28 cellular contexts compared by ENCODE assay signal in the genomic region with DNA sequence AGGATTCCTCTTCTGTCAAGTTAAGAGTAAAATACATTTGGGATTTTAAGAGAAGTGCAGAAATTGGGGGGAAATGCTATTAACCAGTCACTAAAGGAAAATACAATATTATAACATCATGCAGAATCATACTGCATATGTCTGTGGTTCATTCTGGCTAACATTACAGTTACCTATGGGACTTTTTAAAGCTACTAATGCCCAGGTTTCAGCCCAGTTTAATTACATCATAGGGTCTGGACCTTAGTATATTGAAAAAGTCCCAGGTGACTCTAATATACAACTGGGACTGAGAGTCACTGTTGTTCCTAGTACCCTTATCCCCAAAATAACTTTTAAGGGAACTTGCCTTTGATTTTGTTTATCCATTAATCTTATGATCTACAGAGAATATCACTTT.
"Had no signal": no experiment of that assay in that cellular context is flagged by ENCODE, and none has a peak within 500 bp of the region (broad histone marks: within the 10 kb centered on the region; RNA-seq: fewer than 3 reads in every experiment).

No MANE protein-coding gene starts in this region.

- H3K27ac Mint-ChIP-seq: activated CD4-positive, alpha-beta memory T cell treated with anti-CD3 and anti-CD28 coated beads for 36 hours; activated CD4-positive, alpha-beta T cell treated with anti-CD3 and anti-CD28 coated beads for 36 hours; activated CD4-positive, alpha-beta T cell treated with anti-CD3 and anti-CD28 coated beads, Interleukin-2, amount 10 ng/mL, durations not matched to agents 24 days and 14 days; activated naive CD4-positive, alpha-beta T cell treated with anti-CD3 and anti-CD28 coated beads, Interleukin-2, amount 10 ng/mL, durations not matched to agents 7 days and 5 days; activated naive CD4-positive, alpha-beta T cell treated with anti-CD3 and anti-CD28 coated beads, Interleukin-2, amount 50 U/mL, for 72 hours; activated T-cell treated with anti-CD3 and anti-CD28 coated beads, Interleukin-2, amount 50 U/mL, for 24 hours; activated T-helper 1 cell treated with anti-CD3 and anti-CD28 coated beads, Interleukin-12 subunit alpha, Interleukin-12 subunit beta, Interleukin-2, Interleukin-4 antibody, amounts not matched to agents 30 ng/mL and 10 ng/mL and 1 ng/mL, durations not matched to agents 14 hours and 24 hours and 36 hours; effector memory CD8-positive, alpha-beta T cell had no signal

- H3K9me3 Mint-ChIP-seq: activated CD4-positive, alpha-beta memory T cell treated with anti-CD3 and anti-CD28 coated beads for 36 hours; activated CD4-positive, alpha-beta T cell treated with anti-CD3 and anti-CD28 coated beads, Interleukin-2, amount 10 ng/mL, durations not matched to agents 24 days and 14 days; activated naive CD4-positive, alpha-beta T cell treated with anti-CD3 and anti-CD28 coated beads, Interleukin-2, amount 10 ng/mL, durations not matched to agents 7 days and 5 days; activated naive CD4-positive, alpha-beta T cell treated with anti-CD3 and anti-CD28 coated beads, Interleukin-2, amount 50 U/mL, for 72 hours; activated T-cell treated with anti-CD3 and anti-CD28 coated beads, Interleukin-2, amount 50 U/mL, for 24 hours; activated T-helper 1 cell treated with anti-CD3 and anti-CD28 coated beads, Interleukin-12 subunit alpha, Interleukin-12 subunit beta, Interleukin-2, Interleukin-4 antibody, amounts not matched to agents 30 ng/mL and 10 ng/mL and 1 ng/mL, durations not matched to agents 14 hours and 24 hours and 36 hours; effector memory CD8-positive, alpha-beta T cell had no signal

- H3K9me3 ChIP-seq: adrenal gland, body of pancreas, esophagus squamous epithelium, gastroesophageal sphincter, heart right ventricle had no signal

- H3K4me3 Mint-ChIP-seq: activated CD4-positive, alpha-beta memory T cell treated with anti-CD3 and anti-CD28 coated beads for 36 hours; activated CD4-positive, alpha-beta T cell treated with anti-CD3 and anti-CD28 coated beads for 36 hours; activated CD4-positive, alpha-beta T cell treated with anti-CD3 and anti-CD28 coated beads, Interleukin-2, amount 10 ng/mL, durations not matched to agents 24 days and 14 days; activated naive CD4-positive, alpha-beta T cell treated with anti-CD3 and anti-CD28 coated beads, Interleukin-2, amount 10 ng/mL, durations not matched to agents 7 days and 5 days; activated T-cell treated with anti-CD3 and anti-CD28 coated beads, Interleukin-2, amount 50 U/mL, for 24 hours; activated T-helper 1 cell treated with anti-CD3 and anti-CD28 coated beads, Interleukin-12 subunit alpha, Interleukin-12 subunit beta, Interleukin-2, Interleukin-4 antibody, amounts not matched to agents 30 ng/mL and 10 ng/mL and 1 ng/mL, durations not matched to agents 14 hours and 24 hours and 36 hours; effector memory CD8-positive, alpha-beta T cell had no signal

- ATAC-seq: activated CD4-positive, alpha-beta T cell treated with anti-CD3 and anti-CD28 coated beads for 36 hours; activated naive CD4-positive, alpha-beta T cell treated with anti-CD3 and anti-CD28 coated beads, Interleukin-2, amount 50 U/mL, for 72 hours; body of pancreas; effector memory CD8-positive, alpha-beta T cell; gastroesophageal sphincter; heart right ventricle had no signal

- H3K27me3 Mint-ChIP-seq: activated CD4-positive, alpha-beta memory T cell treated with anti-CD3 and anti-CD28 coated beads for 36 hours; activated CD4-positive, alpha-beta T cell treated with anti-CD3 and anti-CD28 coated beads for 36 hours; activated CD4-positive, alpha-beta T cell treated with anti-CD3 and anti-CD28 coated beads, Interleukin-2, amount 10 ng/mL, durations not matched to agents 24 days and 14 days; activated naive CD4-positive, alpha-beta T cell treated with anti-CD3 and anti-CD28 coated beads, Interleukin-2, amount 10 ng/mL, durations not matched to agents 7 days and 5 days; activated T-cell treated with anti-CD3 and anti-CD28 coated beads, Interleukin-2, amount 50 U/mL, for 24 hours; effector memory CD8-positive, alpha-beta T cell had no signal

- DNase-seq: activated CD4-positive, alpha-beta memory T cell treated with anti-CD3 and anti-CD28 coated beads for 36 hours; activated CD4-positive, alpha-beta T cell treated with anti-CD3 and anti-CD28 coated beads for 36 hours; activated CD4-positive, alpha-beta T cell treated with anti-CD3 and anti-CD28 coated beads, Interleukin-2, amount 10 ng/mL, durations not matched to agents 24 days and 14 days; activated CD4-positive, CD25-positive, alpha-beta regulatory T cell; activated CD4-positive, CD25-positive, alpha-beta regulatory T cell treated with anti-CD3 and anti-CD28 coated beads, Interleukin-2, amount 50 U/mL, for 72 hours; activated CD8-positive, alpha-beta memory T cell treated with anti-CD3 and anti-CD28 coated beads for 24 hours; activated CD8-positive, alpha-beta memory T cell treated with anti-CD3 and anti-CD28 coated beads, Interleukin-2, amount 50 U/mL, for 4 hours; activated gamma-delta T cell; activated naive CD4-positive, alpha-beta T cell; activated naive CD4-positive, alpha-beta T cell treated with anti-CD3 and anti-CD28 coated beads, Interleukin-2, amount 10 ng/mL, durations not matched to agents 7 days and 5 days; activated T-cell treated with anti-CD3 and anti-CD28 coated beads for 4 hours; activated T-cell treated with anti-CD3 and anti-CD28 coated beads, Interleukin-2, amount 50 U/mL, for 24 hours; adrenal gland; amygdala; aorta; body of pancreas; caudate nucleus; cortex of kidney; effector CD4-positive, alpha-beta T cell; effector memory CD8-positive, alpha-beta T cell; esophagus squamous epithelium; foreskin melanocyte; heart right ventricle; T-helper 1 cell; T-helper 2 cell had no signal
